Comparison of ENCODE assay signal across 3 cellular contexts in genomic region chr13:97700306-97700848, GRCh38.
A peak's percentile ranks its signal among the peaks of the same experiment; 100 is the strongest.
TF ChIP-seq lines count a peak whose summit lies in the region.

No MANE protein-coding gene starts in this region.

TF ChIP-seq in HepG2, 621 proteins besides CTCF, POLR2A, EP300 and RAD21:
- no peak for TF ChIP-seq JUND (CRISPR knock-in tag; IDR thresholded peaks at IDR 0.05)
- peak; percentile 41 to 76; a peak in 3 of 4 replicates for TF ChIP-seq MAFK (conservative IDR thresholded peaks at IDR 0.05 in 1 of 2, IDR thresholded peaks at IDR 0.05 in 1 of 2; ENCODE audit: low read length in 2 of 2)
- TF ChIP-seq MAFF (IDR thresholded peaks at IDR 0.05; ENCODE audit: low read depth, low read length) = peak; percentile 66

TF ChIP-seq in IMR-90, 13 proteins besides CTCF, POLR2A, EP300 and RAD21:
- TF ChIP-seq FOS (IDR thresholded peaks at IDR 0.05; ENCODE audit: low read depth, low read length) (no peak), USF2 (IDR thresholded peaks at IDR 0.05; ENCODE audit: low read depth, low read length) (no peak), MAFK (IDR thresholded peaks at IDR 0.05; ENCODE audit: low read depth, low read length) (0 out of 2 replicates have a peak, but pooled peaks have one; percentile 20), CHD1 (IDR thresholded peaks at IDR 0.05; ENCODE audit: low read depth, low read length) (no peak)

TF ChIP-seq in K562, 482 proteins besides CTCF, POLR2A, EP300 and RAD21:
- TF ChIP-seq ZNF316 (IDR thresholded peaks at IDR 0.05) = peak; percentile 34; the same call in 1 of the 2 replicates
- TF ChIP-seq FOS (IDR thresholded peaks at IDR 0.05; ENCODE audit: extremely low read depth, insufficient read length) = no peak
